In the genomic region with DNA sequence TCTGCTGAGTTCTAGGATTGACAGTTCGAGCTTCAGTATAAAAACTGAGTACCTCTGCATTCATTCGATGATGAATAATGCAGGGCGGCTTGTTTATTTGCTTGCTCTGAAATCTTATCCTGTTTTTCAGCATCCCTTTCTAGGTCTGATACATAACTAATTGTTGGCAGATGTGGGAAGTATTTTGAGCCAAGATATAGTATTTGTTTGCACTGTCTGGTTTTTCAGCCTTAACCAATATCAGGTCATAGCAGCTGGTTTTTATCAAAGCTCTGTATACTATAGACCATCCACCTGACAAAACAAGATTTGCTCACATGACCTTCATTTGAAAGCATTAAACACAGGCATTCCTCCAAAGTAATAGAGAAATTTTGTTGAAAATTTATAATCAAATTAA, we compare ENCODE assay signal across 18 cellular contexts.
DNase-seq lines count a peak whose midpoint lies in the region; ATAC-seq and TF ChIP-seq lines count a peak whose summit lies in the region.
"Had no signal": no experiment of that assay in that cellular context is flagged by ENCODE, and none has a peak within 500 bp of the region (broad histone marks: within the 10 kb centered on the region; RNA-seq: fewer than 3 reads in every experiment).

No MANE protein-coding gene starts in this region.

- H3K9ac ChIP-seq in SK-N-MC (ENCODE audit: insufficient read length): no peak overlapping the region
- H3K9ac ChIP-seq: BLaER1 treated with 17β-estradiol and CSF1 and Interleukin-3, amounts not matched to agents 10 nM and 100 nM had no signal

- H3K27ac ChIP-seq in SK-N-MC: peak overlapping the region; percentile 57; the same call in 1 of the 2 replicates
- H3K27ac ChIP-seq: BLaER1 treated with 17β-estradiol and CSF1 and Interleukin-3, amounts not matched to agents 10 nM and 100 nM had no signal

- ATAC-seq in stimulated activated memory B cell treated with anti-CD40 and anti-IgM and Interleukin-4, amounts not matched to agents 10 μg/mL and 1 μg/mL and 100 μg/mL, for 72 hours: no peak

- H3K9me3 Mint-ChIP-seq in stimulated activated memory B cell treated with anti-CD40 and anti-IgM and Interleukin-4, amounts not matched to agents 10 μg/mL and 1 μg/mL and 100 μg/mL, for 72 hours: no peaks in the 10 kb centered on the region

- H3K27ac Mint-ChIP-seq in stimulated activated memory B cell treated with anti-CD40 and anti-IgM and Interleukin-4, amounts not matched to agents 10 μg/mL and 1 μg/mL and 100 μg/mL, for 72 hours: no peak overlapping the region

- in situ Hi-C loops in GM13977 (cut with MboI; ENCODE audit: low pct_unique_long_range_greater_than_20kb, low sequenced_read_pairs, unreplicated experiment): no loop called here

- H3K4me3 Mint-ChIP-seq in stimulated activated memory B cell treated with anti-CD40 and anti-IgM and Interleukin-4, amounts not matched to agents 10 μg/mL and 1 μg/mL and 100 μg/mL, for 72 hours: no peak overlapping the region

- no peaks in the 10 kb centered on the region for H3K27me3 Mint-ChIP-seq in stimulated activated memory B cell treated with anti-CD40 and anti-IgM and Interleukin-4, amounts not matched to agents 10 μg/mL and 1 μg/mL and 100 μg/mL, for 72 hours

- peak; percentile 17 for DNase-seq in NCI-H748 (lab: John Stamatoyannopoulos, UW; ENCODE audit: unreplicated experiment)
- DNase-seq in NCI-H748 treated with DMSO at 0.1 percent for 48 hours (lab: John Stamatoyannopoulos, UW): no peak
- DNase-seq in SK-N-MC (ENCODE audit: low read depth, low spot score): no peak
- DNase-seq in fibroblast of gingiva (ENCODE audit: low read depth): peak; percentile 60
- DNase-seq in smooth muscle cell of the brain vasculature (ENCODE audit: low read depth, low spot score): peak; percentile 23
- no peak for DNase-seq in GM13977 (ENCODE audit: low spot score)
- DNase-seq in activated CD4-positive, alpha-beta T cell treated with anti-CD3 and anti-CD28 coated beads, Interleukin-2, amount 50 U/mL, for 48 hours: no peak
- DNase-seq: DND-41; KBM-7; MV-4-11; NCI-H1417 treated with DMSO at 0.1 percent for 48 hours; NCI-H1930; NCI-H2227 treated with DMSO at 0.1 percent for 48 hours; NCI-H524; NK-92 treated with Interleukin-12 subunit alpha and Interleukin-12 subunit beta, amount 100 ng/mL, for 24 hours; SIG-M5 had no signal

- no peak overlapping the region for H3K4me3 ChIP-seq in SK-N-MC
- H3K4me3 ChIP-seq: BLaER1 treated with 17β-estradiol and CSF1 and Interleukin-3, amounts not matched to agents 10 nM and 100 nM had no signal

- H3K4me1 Mint-ChIP-seq in stimulated activated memory B cell treated with anti-CD40 and anti-IgM and Interleukin-4, amounts not matched to agents 10 μg/mL and 1 μg/mL and 100 μg/mL, for 72 hours: peaks cover 9% of the 10 kb centered on the region

- no peaks in the 10 kb centered on the region for H3K36me3 Mint-ChIP-seq in stimulated activated memory B cell treated with anti-CD40 and anti-IgM and Interleukin-4, amounts not matched to agents 10 μg/mL and 1 μg/mL and 100 μg/mL, for 72 hours

- H3K9me3 ChIP-seq in SK-N-MC (ENCODE audit: low read depth, low read length): no peaks in the 10 kb centered on the region
- H3K9me3 ChIP-seq: BLaER1 treated with 17β-estradiol and CSF1 and Interleukin-3, amounts not matched to agents 10 nM and 100 nM had no signal

- no peak for TF ChIP-seq CTCF in GM13977 (IDR thresholded peaks at IDR 0.05; ENCODE audit: extremely low read depth, insufficient read depth, missing control alignments)

- H3K36me3 ChIP-seq in SK-N-MC (ENCODE audit: insufficient read depth, low read length): no peaks in the 10 kb centered on the region
- H3K36me3 ChIP-seq: BLaER1 treated with 17β-estradiol and CSF1 and Interleukin-3, amounts not matched to agents 10 nM and 100 nM had no signal

Comparison
In these comparisons a context has a peak if more than half of its experiments do, and no peak if none do; other contexts are left out.
1. DNase-seq: peak in NCI-H748 (single experiment), fibroblast of gingiva (single experiment) and smooth muscle cell of the brain vasculature (single experiment); none in NCI-H748 treated with DMSO at 0.1 percent for 48 hours (single experiment), SK-N-MC (single experiment), GM13977 (single experiment) and activated CD4-positive, alpha-beta T cell treated with anti-CD3 and anti-CD28 coated beads, Interleukin-2, amount 50 U/mL, for 48 hours (0 of 2).